1 cellular context compared by ENCODE assay signal in the genomic region with DNA sequence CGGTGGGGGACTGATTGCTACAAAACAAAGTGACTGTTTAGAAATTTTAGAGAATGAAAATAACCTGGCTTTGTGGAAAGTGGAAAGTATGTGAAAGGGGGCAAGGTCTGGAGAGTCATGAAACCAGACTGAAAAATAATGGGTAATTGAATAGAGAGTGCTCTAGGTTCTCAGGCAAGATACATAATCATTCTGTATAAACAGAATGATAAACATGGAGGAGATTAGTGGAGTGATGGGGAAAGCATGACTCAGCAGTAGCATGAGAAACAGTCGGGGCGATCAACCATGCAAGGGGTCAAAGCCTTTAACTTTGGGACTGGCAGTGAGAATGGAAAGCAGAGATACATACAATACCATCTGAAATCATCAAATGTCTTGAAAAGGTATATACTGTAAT.
TF ChIP-seq lines count a peak whose summit lies in the region.

No MANE protein-coding gene starts in this region.

TF ChIP-seq in IMR-90, 13 proteins besides CTCF, POLR2A, EP300 and RAD21:
- no peak for TF ChIP-seq MAZ (IDR thresholded peaks at IDR 0.05; ENCODE audit: borderline replicate concordance, low read depth, low read length)
- no peak for TF ChIP-seq CHD1 (IDR thresholded peaks at IDR 0.05; ENCODE audit: low read depth, low read length)
- TF ChIP-seq RCOR1 (IDR thresholded peaks at IDR 0.05; ENCODE audit: insufficient replicate concordance, low read length): no peak
- TF ChIP-seq SMC3 (IDR thresholded peaks at IDR 0.05; ENCODE audit: low read depth, low read length): no peak
- 0 out of 2 replicates have a peak, but pooled peaks have one; percentile 37 for TF ChIP-seq MAFK (IDR thresholded peaks at IDR 0.05; ENCODE audit: low read depth, low read length)
- TF ChIP-seq NFE2L2 (IDR thresholded peaks at IDR 0.05; ENCODE audit: low read depth, low read length): peak; percentile 93
- peak; percentile 35; the same call in 1 of the 2 replicates for TF ChIP-seq FOS (IDR thresholded peaks at IDR 0.05; ENCODE audit: low read depth, low read length)
- TF ChIP-seq RFX5 (IDR thresholded peaks at IDR 0.05; ENCODE audit: low read depth, low read length): no peak
